Comparison of ENCODE assay signal across 1 cellular context in genomic region chr6:28923318-28924102, GRCh38.
TF ChIP-seq lines count a peak whose summit lies in the region.

A gene with protein sequence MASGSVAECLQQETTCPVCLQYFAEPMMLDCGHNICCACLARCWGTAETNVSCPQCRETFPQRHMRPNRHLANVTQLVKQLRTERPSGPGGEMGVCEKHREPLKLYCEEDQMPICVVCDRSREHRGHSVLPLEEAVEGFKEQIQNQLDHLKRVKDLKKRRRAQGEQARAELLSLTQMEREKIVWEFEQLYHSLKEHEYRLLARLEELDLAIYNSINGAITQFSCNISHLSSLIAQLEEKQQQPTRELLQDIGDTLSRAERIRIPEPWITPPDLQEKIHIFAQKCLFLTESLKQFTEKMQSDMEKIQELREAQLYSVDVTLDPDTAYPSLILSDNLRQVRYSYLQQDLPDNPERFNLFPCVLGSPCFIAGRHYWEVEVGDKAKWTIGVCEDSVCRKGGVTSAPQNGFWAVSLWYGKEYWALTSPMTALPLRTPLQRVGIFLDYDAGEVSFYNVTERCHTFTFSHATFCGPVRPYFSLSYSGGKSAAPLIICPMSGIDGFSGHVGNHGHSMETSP (minus strand): TSS chr6:28923985. CDS start chr6:28923632, 353 bp downstream.

TF ChIP-seq in HEK293, 187 proteins besides CTCF, POLR2A, EP300 and RAD21 (continued from another document and continues in another):
- no peak for TF ChIP-seq ZNF560 (tag by site-specific recombination; IDR thresholded peaks at IDR 0.05; ENCODE audit: borderline replicate concordance)
- no peak for TF ChIP-seq ZBTB44 (tag by site-specific recombination; IDR thresholded peaks at IDR 0.05)
- no peak for TF ChIP-seq ZNF639 (tag by site-specific recombination; IDR thresholded peaks at IDR 0.05)
- TF ChIP-seq ZNF837 (tag by site-specific recombination; IDR thresholded peaks at IDR 0.05) = no peak
- peak; percentile 66; the same call in 1 of the 2 replicates for TF ChIP-seq PATZ1 (tag by site-specific recombination; IDR thresholded peaks at IDR 0.05)
- no peak for TF ChIP-seq ZNF626 (tag by site-specific recombination; IDR thresholded peaks at IDR 0.05)
- no peak; the same call in 1 of the 2 replicates for TF ChIP-seq PRDM2 (tag by site-specific recombination; IDR thresholded peaks at IDR 0.05; ENCODE audit: borderline replicate concordance)
- TF ChIP-seq ZNF701 (tag by site-specific recombination; IDR thresholded peaks at IDR 0.05) = no peak
- TF ChIP-seq ZNF140 (tag by site-specific recombination; IDR thresholded peaks at IDR 0.05) = no peak
- TF ChIP-seq PRDM10 (tag by site-specific recombination; IDR thresholded peaks at IDR 0.05) = peak; percentile 69; the same call in 1 of the 2 replicates
- no peak for TF ChIP-seq ZNF280C (tag by site-specific recombination; IDR thresholded peaks at IDR 0.05)
- no peak for TF ChIP-seq ZNF555 (tag by site-specific recombination; conservative IDR thresholded peaks at IDR 0.05)
- peak; percentile 14; the same call in 1 of the 2 replicates for TF ChIP-seq KLF1 (tag by site-specific recombination; IDR thresholded peaks at IDR 0.05)
- TF ChIP-seq KLF17 (tag by site-specific recombination; IDR thresholded peaks at IDR 0.05) = peak; percentile 72
- TF ChIP-seq ZFP37 (tag by site-specific recombination; IDR thresholded peaks at IDR 0.05) = peak; percentile 77; the same call in 1 of the 2 replicates
- TF ChIP-seq ZNF248 (tag by site-specific recombination; IDR thresholded peaks at IDR 0.05) = no peak
- peak; percentile 77 for TF ChIP-seq ZNF501 (tag by site-specific recombination; IDR thresholded peaks at IDR 0.05)
- TF ChIP-seq ZNF341 (tag by site-specific recombination; IDR thresholded peaks at IDR 0.05; ENCODE audit: low read depth) = peak; percentile 65
- peak; percentile 28; the same call in 1 of the 2 replicates for TF ChIP-seq ZSCAN16 (tag by site-specific recombination; IDR thresholded peaks at IDR 0.05)
- no peak for TF ChIP-seq ZNF112 (tag by site-specific recombination; IDR thresholded peaks at IDR 0.05)
- TF ChIP-seq SCRT2 (tag by site-specific recombination; IDR thresholded peaks at IDR 0.05) = peak; percentile 99
- TF ChIP-seq, protein P1, sequence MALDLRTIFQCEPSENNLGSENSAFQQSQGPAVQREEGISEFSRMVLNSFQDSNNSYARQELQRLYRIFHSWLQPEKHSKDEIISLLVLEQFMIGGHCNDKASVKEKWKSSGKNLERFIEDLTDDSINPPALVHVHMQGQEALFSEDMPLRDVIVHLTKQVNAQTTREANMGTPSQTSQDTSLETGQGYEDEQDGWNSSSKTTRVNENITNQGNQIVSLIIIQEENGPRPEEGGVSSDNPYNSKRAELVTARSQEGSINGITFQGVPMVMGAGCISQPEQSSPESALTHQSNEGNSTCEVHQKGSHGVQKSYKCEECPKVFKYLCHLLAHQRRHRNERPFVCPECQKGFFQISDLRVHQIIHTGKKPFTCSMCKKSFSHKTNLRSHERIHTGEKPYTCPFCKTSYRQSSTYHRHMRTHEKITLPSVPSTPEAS (tag by site-specific recombination; IDR thresholded peaks at IDR 0.05) = no peak
- TF ChIP-seq ZNF366 (tag by site-specific recombination; conservative IDR thresholded peaks at IDR 0.05) = no peak
- TF ChIP-seq ZNF677 (tag by site-specific recombination; IDR thresholded peaks at IDR 0.05) = no peak
- no peak for TF ChIP-seq ZNF184 (tag by site-specific recombination; IDR thresholded peaks at IDR 0.05)
- TF ChIP-seq ZNF132 (tag by site-specific recombination; IDR thresholded peaks at IDR 0.05; ENCODE audit: borderline replicate concordance) = no peak
- TF ChIP-seq KLF7 (tag by site-specific recombination; IDR thresholded peaks at IDR 0.05; ENCODE audit: borderline replicate concordance) = peak; percentile 32; the same call in 1 of the 2 replicates
